15 cellular contexts compared by ENCODE assay signal in genomic region chr10:124181656-124182055, GRCh38.
"Had no signal": no experiment of that assay in that cellular context is flagged by ENCODE, and none has a peak within 500 bp of the region (broad histone marks: within the 10 kb centered on the region; RNA-seq: fewer than 3 reads in every experiment).

No MANE protein-coding gene starts in this region.

- H3K27me3 ChIP-seq: adrenal gland, colonic mucosa, thyroid gland had no signal

- H3K4me1 ChIP-seq: adrenal gland, colonic mucosa, lower lobe of right lung, thyroid gland had no signal

- H3K36me3 ChIP-seq: adrenal gland, colonic mucosa, lower lobe of right lung, thyroid gland, WERI-Rb-1 had no signal

- H3K27ac ChIP-seq: adrenal gland, colonic mucosa, lower lobe of right lung, thyroid gland, WERI-Rb-1 had no signal

- DNase-seq: activated CD4-positive, alpha-beta T cell treated with anti-CD3 and anti-CD28 coated beads, Interleukin-2, amount 10 ng/mL, durations not matched to agents 7 days and 5 days; activated CD4-positive, CD25-positive, alpha-beta regulatory T cell treated with anti-CD3 and anti-CD28 coated beads, Interleukin-2, amount 50 U/mL, for 72 hours; activated CD8-positive, alpha-beta T cell treated with anti-CD3 and anti-CD28 coated beads, Interleukin-2, amount 10 ng/mL, durations not matched to agents 7 days and 5 days; activated naive CD4-positive, alpha-beta T cell; adrenal gland; colonic mucosa; left colon; lower lobe of right lung; naive thymus-derived CD4-positive, alpha-beta T cell; stimulated activated CD4-positive, alpha-beta T cell treated with anti-CD3 and anti-CD28 coated beads, Interleukin-12 subunit alpha, Interleukin-12 subunit beta, amount 100 ng/mL, for 4 hours; stimulated activated CD4-positive, alpha-beta T cell treated with anti-CD3 and anti-CD28 coated beads, Interleukin-4, amount 100 ng/mL, for 4 hours; substantia nigra; T-helper 1 cell; thyroid gland; WERI-Rb-1 had no signal

- H3K4me3 ChIP-seq: adrenal gland, colonic mucosa, lower lobe of right lung, thyroid gland had no signal

- H3K9me3 ChIP-seq: adrenal gland, colonic mucosa, lower lobe of right lung, thyroid gland had no signal
